Comparison of ENCODE assay signal across 8 cellular contexts in genomic region chr7:105010538-105011523, GRCh38. TPM values are rescaled to one million over a fixed set of nuclear protein-coding genes. Genes with fewer than 3 reads are reported as not detected.
DNase-seq lines count a peak whose midpoint lies in the region; ATAC-seq lines count a peak whose summit lies in the region.

No MANE protein-coding gene starts in this region.

- H3K27ac Mint-ChIP-seq in activated T-cell treated with anti-CD3 and anti-CD28 coated beads, Interleukin-2, amount 50 U/mL, for 72 hours: peak overlapping the region; percentile 100
- peak overlapping the region; percentile 100 for H3K27ac Mint-ChIP-seq in activated naive CD8-positive, alpha-beta T cell
- peak overlapping the region; percentile 99 to 100 for H3K27ac Mint-ChIP-seq in stimulated activated naive CD8-positive, alpha-beta T cell treated with anti-CD3 and anti-CD28 coated beads, Interleukin-15, amount 100 ng/mL, for 72 hours

- H3K27me3 Mint-ChIP-seq in activated T-cell treated with anti-CD3 and anti-CD28 coated beads, Interleukin-2, amount 50 U/mL, for 72 hours (ENCODE audit: low read depth): no peaks in the 10 kb centered on the region
- H3K27me3 Mint-ChIP-seq in activated naive CD8-positive, alpha-beta T cell: no peaks in the 10 kb centered on the region
- no peaks in the 10 kb centered on the region for H3K27me3 Mint-ChIP-seq in stimulated activated naive CD8-positive, alpha-beta T cell treated with anti-CD3 and anti-CD28 coated beads, Interleukin-15, amount 100 ng/mL, for 72 hours

- peak overlapping the region; percentile 99 to 100 for H3K4me3 Mint-ChIP-seq in activated T-cell treated with anti-CD3 and anti-CD28 coated beads, Interleukin-2, amount 50 U/mL, for 72 hours
- peak overlapping the region; percentile 99 for H3K4me3 Mint-ChIP-seq in activated naive CD8-positive, alpha-beta T cell
- peak overlapping the region; percentile 93 to 97 for H3K4me3 Mint-ChIP-seq in stimulated activated naive CD8-positive, alpha-beta T cell treated with anti-CD3 and anti-CD28 coated beads, Interleukin-15, amount 100 ng/mL, for 72 hours

- no peak for ATAC-seq in activated T-cell treated with anti-CD3 and anti-CD28 coated beads, Interleukin-2, amount 50 U/mL, for 72 hours (replicated peaks in 1 of 2)
- ATAC-seq in stimulated activated naive CD8-positive, alpha-beta T cell treated with anti-CD3 and anti-CD28 coated beads, Interleukin-15, amount 100 ng/mL, for 72 hours: no peak
- no peak for ATAC-seq in GM18519 (IDR thresholded peaks at IDR 0.05; ENCODE audit: low FRiP score, unreplicated experiment)
- no peak for ATAC-seq in HG02759 (IDR thresholded peaks at IDR 0.05; ENCODE audit: unreplicated experiment)

- H3K9me3 Mint-ChIP-seq in activated T-cell treated with anti-CD3 and anti-CD28 coated beads, Interleukin-2, amount 50 U/mL, for 72 hours: no peaks in the 10 kb centered on the region
- no peaks in the 10 kb centered on the region for H3K9me3 Mint-ChIP-seq in activated naive CD8-positive, alpha-beta T cell (ENCODE audit: low read depth)
- no peaks in the 10 kb centered on the region for H3K9me3 Mint-ChIP-seq in stimulated activated naive CD8-positive, alpha-beta T cell treated with anti-CD3 and anti-CD28 coated beads, Interleukin-15, amount 100 ng/mL, for 72 hours

- H3K4me1 Mint-ChIP-seq in activated T-cell treated with anti-CD3 and anti-CD28 coated beads, Interleukin-2, amount 50 U/mL, for 72 hours (ENCODE audit: low read depth): peaks cover 37% of the 10 kb centered on the region
- peaks cover 46% of the 10 kb centered on the region for H3K4me1 Mint-ChIP-seq in activated naive CD8-positive, alpha-beta T cell (ENCODE audit: low read depth)
- peaks cover 62% of the 10 kb centered on the region for H3K4me1 Mint-ChIP-seq in stimulated activated naive CD8-positive, alpha-beta T cell treated with anti-CD3 and anti-CD28 coated beads, Interleukin-15, amount 100 ng/mL, for 72 hours

- H3K36me3 Mint-ChIP-seq in activated T-cell treated with anti-CD3 and anti-CD28 coated beads, Interleukin-2, amount 50 U/mL, for 72 hours (ENCODE audit: insufficient read depth in 2 of 2): peaks cover 26 to 46% of the 10 kb centered on the region in 2 donors
- peaks cover 11% of the 10 kb centered on the region for H3K36me3 Mint-ChIP-seq in activated naive CD8-positive, alpha-beta T cell

- DNase-seq in activated T-cell treated with anti-CD3 and anti-CD28 coated beads, Interleukin-2, amount 50 U/mL, for 72 hours: no peak
- no peak for DNase-seq in activated T-cell treated with anti-CD3 and anti-CD28 coated beads, Interleukin-2, amount 50 U/mL, for 1 hour
- DNase-seq in iris pigment epithelial cell (ENCODE audit: low read depth): peak; percentile 39
- DNase-seq in stimulated activated naive CD8-positive, alpha-beta T cell treated with anti-CD3 and anti-CD28 coated beads, Interleukin-15, amount 100 ng/mL, for 72 hours: no peak
- DNase-seq in NCI-H187 (lab: John Stamatoyannopoulos, UW): no peak

RNA-seq across cellular contexts. Expression of gene KMT2E, which starts 3.2 kb away (rescaled TPM):
- total RNA-seq in activated T-cell treated with anti-CD3 and anti-CD28 coated beads, Interleukin-2, amount 50 U/mL, for 72 hours: 100 to 1,000 TPM in 1 of 2 donors, 10 to 100 TPM in 1; 96.4 to 112 TPM
